ENCODE assay signal across 8 cellular contexts in genomic region chr16:29790949-29791844, GRCh38. TPM values are rescaled to one million over a fixed set of nuclear protein-coding genes. Genes with fewer than 3 reads are reported as not detected.
DNase-seq lines count a peak whose midpoint lies in the region; ATAC-seq, FAIRE-seq and TF ChIP-seq lines count a peak whose summit lies in the region.

No MANE protein-coding gene starts in this region.

- H3K4me1 Mint-ChIP-seq in Caco-2 (ENCODE audit: low read depth, unreplicated experiment): peaks cover 22% of the 10 kb centered on the region

- peak overlapping the region; percentile 79 for H3K4me3 Mint-ChIP-seq in Caco-2 (ENCODE audit: unreplicated experiment)

- POLR2A ChIA-PET in Caco-2 (lab: Charles Lee): interaction anchor here (0.5 to 1.6 kb wide), 8 partner anchors 10 to 111 kb away, joined by 3 to 7 read pairs (median 6); partner anchors contain the start of gene PAGR1

- H3K27me3 ChIP-seq in Caco-2 (replicated peaks; ENCODE audit: control insufficient read depth, insufficient read depth, low read length) (no peaks in the 10 kb centered on the region), right atrium auricular region (no peaks in the 10 kb centered on the region), small intestine (ENCODE audit: control insufficient read depth in 2 of 2, insufficient read depth in 2 of 2, low read length in 2 of 2) (no peaks in the 10 kb centered on the region)

- no peak for DNase-seq in Caco-2
- no peak for DNase-seq in HFF-Myc (ENCODE audit: extremely low read depth, low read depth)
- no peak for DNase-seq in right atrium auricular region (ENCODE audit: low spot score)
- no peak for DNase-seq in small intestine
- DNase-seq in LoVo (ENCODE audit: low spot score): no peak

- CTCF ChIA-PET in Caco-2 (lab: Charles Lee): interaction anchor here (0.8 to 1.8 kb wide), 6 partner anchors 11 to 241 kb away, joined by 4 to 10 read pairs (median 7); partner anchors contain the start of gene PAGR1

- H3K9me3 Mint-ChIP-seq in Caco-2 (ENCODE audit: unreplicated experiment): no peaks in the 10 kb centered on the region

- H3K27me3 Mint-ChIP-seq in Caco-2 (ENCODE audit: insufficient read depth, unreplicated experiment): no peaks in the 10 kb centered on the region

- WGBS in small intestine, 3 donors: 1 to 2% (median 1%) methylated on average over 23 to 31 of the region's 31 CpGs

- intact Hi-C loops in Caco-2 (cut with micrococcal nuclease; ENCODE audit: unreplicated experiment): loop anchor here (1.0 to 2.0 kb wide), 6 partner anchors 14 to 91 kb away; no protein-coding TSS in a partner anchor

- peak overlapping the region; percentile 92 for H3K27ac Mint-ChIP-seq in Caco-2 (ENCODE audit: unreplicated experiment)

- TF ChIP-seq CTCF in Caco-2 (IDR thresholded peaks at IDR 0.05; ENCODE audit: insufficient read depth in 1 of 2, low read depth in 1 of 2, low read length in 1 of 2, severe bottlenecking in 1 of 2, unreplicated experiment in 1 of 2) (no peak), HFF-Myc (IDR thresholded peaks at IDR 0.05; ENCODE audit: low read depth, low read length, missing control alignments) (no peak), VCaP (conservative IDR thresholded peaks at IDR 0.05) (no peak), right atrium auricular region (IDR thresholded peaks at IDR 0.05) (no peak)

- peaks cover 2% of the 10 kb centered on the region for H3K36me3 ChIP-seq in Caco-2 (ENCODE audit: control insufficient read depth, insufficient read depth, low read length)
- no peaks in the 10 kb centered on the region for H3K36me3 ChIP-seq in right atrium auricular region
- no peaks in the 10 kb centered on the region for H3K36me3 ChIP-seq in small intestine (ENCODE audit: control insufficient read depth in 2 of 2, insufficient read depth in 2 of 2, low read length in 2 of 2)

- BruUV-seq in Caco-2 (replicated peaks; lab: Mats Ljungman, UMichigan): TSS peak; percentile 65

- H3K4me3 ChIP-seq in Caco-2 (ENCODE audit: low read depth, low read length) (peak overlapping the region; percentile 98), HFF-Myc (replicated peaks; ENCODE audit: low read depth, low read length) (peak overlapping the region; percentile 80), right atrium auricular region (peak overlapping the region; percentile 74 to 92), small intestine (ENCODE audit: low read depth in 1 of 2, low read length in 2 of 2) (peak overlapping the region; percentile 93 to 96)

- peaks cover 41% of the 10 kb centered on the region for H3K36me3 Mint-ChIP-seq in Caco-2 (ENCODE audit: insufficient read depth, unreplicated experiment)

- H3K4me1 ChIP-seq in Caco-2 (0 out of 2 replicates have a peak, but pooled peaks cover 5% of the 10 kb centered on the region), right atrium auricular region (peaks cover 0 to 17% of the 10 kb centered on the region in 2 donors), small intestine (ENCODE audit: control insufficient read depth in 2 of 2, insufficient read depth in 1 of 2, low read depth in 1 of 2, low read length in 1 of 2) (no peaks in the 10 kb centered on the region)

- ATAC-seq in GM18517 (IDR thresholded peaks at IDR 0.05; ENCODE audit: unreplicated experiment): no peak
- ATAC-seq in HG03520 (IDR thresholded peaks at IDR 0.05; ENCODE audit: unreplicated experiment): no peak

- peak overlapping the region; percentile 92 for H3K27ac ChIP-seq in VCaP
- H3K27ac ChIP-seq in right atrium auricular region: peak overlapping the region in 1 of 2 donors; percentile 55
- H3K27ac ChIP-seq in small intestine (ENCODE audit: low read depth in 1 of 2, low read length in 1 of 2): peak overlapping the region; percentile 65 to 88

- no peak for FAIRE-seq in small intestine (lab: Jason Lieb, UNC)

- H3K9me3 ChIP-seq in Caco-2 (no peaks in the 10 kb centered on the region), right atrium auricular region (no peaks in the 10 kb centered on the region), small intestine (ENCODE audit: control insufficient read depth, low read depth) (no peaks in the 10 kb centered on the region)

RNA-seq across cellular contexts. Expression of gene KIF22, which starts 0.6 kb away (rescaled TPM):
- total RNA-seq in Caco-2 (2022): 134 and 152 TPM in 2 replicates
- 10 to 100 TPM; 10.1 to 17.1 TPM for total RNA-seq in right atrium auricular region
- 10 to 100 TPM; 17.0 to 61.7 (median 23.5) TPM for polyA plus RNA-seq in small intestine

RNA-seq across cellular contexts. Expression of gene ZG16, which starts 13.1 kb away (rescaled TPM):
- 1.4 and 1.9 TPM in 2 replicates for total RNA-seq in Caco-2 (2022)
- not detected for total RNA-seq in right atrium auricular region
- polyA plus RNA-seq in small intestine: 100 to 1,000 TPM in 1 of 3 donors, 10 to 100 TPM in 2; 19.3 to 186 (median 75.4) TPM

RNA-seq across cellular contexts. Expression of gene MAZ, which starts 15.1 kb away (rescaled TPM):
- total RNA-seq in Caco-2 (2022): 299 and 317 TPM in 2 replicates
- total RNA-seq in right atrium auricular region: 10 to 100 TPM; 33.0 to 86.6 TPM
- 100 to 1,000 TPM in 1 of 3 donors, 10 to 100 TPM in 2; 91.9 to 269 (median 96.2) TPM for polyA plus RNA-seq in small intestine

RNA-seq across cellular contexts. Expression of gene PRRT2, which starts 20.8 kb away (rescaled TPM):
- 3.6 and 3.9 TPM in 2 replicates for total RNA-seq in Caco-2 (2022)
- total RNA-seq in right atrium auricular region: under 1 TPM; 0.51 to 0.52 TPM
- 1 to 10 TPM in 1 of 3 donors, under 1 TPM in 1, not detected in 1; 0.27 to 2.7 TPM for polyA plus RNA-seq in small intestine

RNA-seq across cellular contexts. Expression of gene PAGR1, which starts 24.8 kb away (rescaled TPM):
- total RNA-seq in Caco-2 (2022) (31.4 and 33.0 TPM in 2 replicates), right atrium auricular region (10 to 100 TPM; 23.5 to 27.3 TPM)
- polyA plus RNA-seq in small intestine: 10 to 100 TPM; 36.9 to 46.0 (median 45.9) TPM
